Comparison of ENCODE assay signal across 17 cellular contexts in the genomic region with DNA sequence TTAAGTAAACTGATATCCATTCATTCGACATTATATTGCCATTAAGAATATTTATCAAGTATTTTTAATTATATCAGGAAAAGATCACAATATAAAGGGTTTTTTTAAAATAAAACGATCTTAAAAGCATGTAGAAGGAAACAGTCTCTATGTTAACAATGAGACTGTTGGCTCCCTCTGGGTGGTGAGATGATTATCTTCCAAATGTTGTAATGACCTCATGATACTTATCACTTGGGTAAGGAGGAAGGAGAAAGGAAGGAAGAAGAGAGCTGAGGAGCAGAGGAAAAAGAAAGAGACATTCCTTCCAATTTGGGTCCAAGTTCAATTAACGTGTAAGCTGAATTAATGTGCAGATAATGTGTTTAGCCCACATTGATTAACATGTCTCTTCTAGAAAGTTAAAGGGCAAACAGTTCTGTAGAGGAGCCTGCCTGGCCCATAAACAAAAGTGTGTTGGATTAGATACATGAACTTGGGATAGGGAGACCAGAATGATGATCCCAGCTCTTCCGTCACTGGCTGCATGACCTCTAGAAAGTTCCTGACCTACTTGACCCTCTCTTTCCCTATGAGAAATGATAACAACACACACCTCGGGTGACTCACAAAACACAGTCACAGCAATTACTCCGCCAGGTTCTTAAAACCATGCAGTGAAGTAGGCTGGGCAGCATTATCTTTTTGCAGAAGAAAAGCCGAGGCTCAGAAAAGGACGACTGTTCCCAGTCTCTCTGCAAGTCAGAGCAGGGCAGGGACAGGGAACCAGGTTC. TPM values are rescaled to one million over a fixed set of nuclear protein-coding genes. Genes with fewer than 3 reads are reported as not detected.
DNase-seq lines count a peak whose midpoint lies in the region; ATAC-seq, FAIRE-seq and TF ChIP-seq lines count a peak whose summit lies in the region.
"Had no signal": no experiment of that assay in that cellular context is flagged by ENCODE, and none has a peak within 500 bp of the region (broad histone marks: within the 10 kb centered on the region; RNA-seq: fewer than 3 reads in every experiment).

No MANE protein-coding gene starts in this region.

- H3K4me3 ChIP-seq in bronchial epithelial cell (ENCODE audit: low read depth, low read length) (no peak overlapping the region), gastroesophageal sphincter (no peak overlapping the region), spleen (no peak overlapping the region), dorsolateral prefrontal cortex (no peak overlapping the region)
- H3K4me3 ChIP-seq: HAP-1 had no signal

- H3K9me3 ChIP-seq in gastroesophageal sphincter (no peaks in the 10 kb centered on the region), spleen (no peaks in the 10 kb centered on the region)
- H3K9me3 ChIP-seq: HAP-1 had no signal

- H3K27me3 ChIP-seq in bronchial epithelial cell (ENCODE audit: control insufficient read depth, insufficient read depth, low read length) (no peaks in the 10 kb centered on the region), gastroesophageal sphincter (no peaks in the 10 kb centered on the region), spleen (replicated peaks in 1 of 7) (no peaks in the 10 kb centered on the region), dorsolateral prefrontal cortex (no peaks in the 10 kb centered on the region)

- TF ChIP-seq POLR2A in gastroesophageal sphincter (IDR thresholded peaks at IDR 0.05), result no peak
- no peak for TF ChIP-seq POLR2A in spleen (IDR thresholded peaks at IDR 0.05)

- FAIRE-seq in bronchial epithelial cell (lab: Jason Lieb, UNC), result peak; percentile 95
- FAIRE-seq: GM18507 had no signal

- H3K27ac ChIP-seq in gastroesophageal sphincter, result peak overlapping the region in 3 of 4 donors; percentile 43 to 59 (median 58)
- peak overlapping the region in 5 of 8 donors; percentile 4 to 69 (median 44) for H3K27ac ChIP-seq in spleen
- peak overlapping the region in 2 of 59 donors; percentile 25 to 60 for H3K27ac ChIP-seq in dorsolateral prefrontal cortex
- H3K27ac ChIP-seq: 22Rv1 had no signal

- DNase-seq in DMS 273 (lab: John Stamatoyannopoulos, UW; ENCODE audit: unreplicated experiment) (peak; percentile 9), DMS 273 treated with DMSO at 0.1 percent for 48 hours (lab: John Stamatoyannopoulos, UW) (no peak), bronchial epithelial cell (ENCODE audit: low read depth) (peak; percentile 25), spleen (no peak), sciatic nerve (ENCODE audit: low spot score) (no peak), GM03348 (ENCODE audit: low spot score) (no peak), dorsolateral prefrontal cortex (no peak)
- DNase-seq: DMS153, EL, NCI-H345, NCI-H526 treated with DMSO at 0.1 percent for 48 hours had no signal

- no peak for TF ChIP-seq CTCF in bronchial epithelial cell (IDR thresholded peaks at IDR 0.05; ENCODE audit: insufficient read depth, low read length, severe bottlenecking)
- no peak for TF ChIP-seq CTCF in gastroesophageal sphincter (IDR thresholded peaks at IDR 0.05)
- no peak for TF ChIP-seq CTCF in spleen (IDR thresholded peaks at IDR 0.05 in 8 of 11, conservative IDR thresholded peaks at IDR 0.05 in 3 of 11)
- no peak for TF ChIP-seq CTCF in dorsolateral prefrontal cortex (IDR thresholded peaks at IDR 0.05 in 54 of 56, conservative IDR thresholded peaks at IDR 0.05 in 2 of 56; ENCODE audit: low read depth in 1 of 56, partially characterized antibody in 56 of 56)

- no peak for TF ChIP-seq EP300 in gastroesophageal sphincter (IDR thresholded peaks at IDR 0.05)

- 44 to 57% methylated on average over 6 to 8 of the region's 8 CpGs for WGBS in gastroesophageal sphincter (ENCODE audit: low coverage in 1 of 2), 2 donors
- WGBS in spleen, 5 donors, result 61 to 72% (median 65%) methylated on average over 8 of the region's 8 CpGs

- no peak for ATAC-seq in gastroesophageal sphincter
- no peak for ATAC-seq in sciatic nerve

- intact Hi-C loops in spleen (cut with DNase I; ENCODE audit: low total_unique reads), result no loop called here
- intact Hi-C loops in sciatic nerve (cut with DNase I), result no loop called here
- intact Hi-C loops in dorsolateral prefrontal cortex (cut with DNase I), result loop anchor here in 1 of 2 donors (10.0 kb wide), 2 partner anchors 79 to 159 kb away; a partner anchor contains a TSS

- peaks cover 17% of the 10 kb centered on the region for H3K36me3 ChIP-seq in bronchial epithelial cell (ENCODE audit: control insufficient read depth, insufficient read depth, low read length)
- peaks cover 0 to 44% of the 10 kb centered on the region in 2 donors for H3K36me3 ChIP-seq in gastroesophageal sphincter
- peaks cover 0 to 96% (median 8%) of the 10 kb centered on the region in 6 donors for H3K36me3 ChIP-seq in spleen
- H3K36me3 ChIP-seq: HAP-1 had no signal

- H3K4me1 ChIP-seq in gastroesophageal sphincter, result peaks cover 0 to 30% (median 0%) of the 10 kb centered on the region in 3 donors
- peaks cover 0 to 89% (median 38%) of the 10 kb centered on the region in 6 donors for H3K4me1 ChIP-seq in spleen

RNA-seq across cellular contexts. Expression of a gene that starts 32.0 kb away (rescaled TPM):
- total RNA-seq in bronchial epithelial cell, result 0.13 and 0.26 TPM in 2 replicates
- under 1 TPM in 2 of 4 donors, not detected in 2; 0.31 to 0.59 TPM for total RNA-seq in gastroesophageal sphincter
- total RNA-seq in spleen, result 10 to 100 TPM in 1 of 7 donors, 1 to 10 TPM in 6; 1.8 to 11.6 (median 3.9) TPM
- polyA plus RNA-seq in spleen, result 1 to 10 TPM; 1.3 to 4.0 (median 1.6) TPM
- total RNA-seq in sciatic nerve, result not detected
- total RNA-seq in dorsolateral prefrontal cortex, result 1 to 10 TPM in 3 of 120 experiments, under 1 TPM in 9, not detected in 108; 0.35 to 1.1 (median 0.56) TPM

RNA-seq across cellular contexts. Expression of a gene that starts 41.3 kb away (rescaled TPM):
- total RNA-seq in bronchial epithelial cell, result under 0.01 TPM in 1 of 2 replicates, not detected in the other
- total RNA-seq in gastroesophageal sphincter, result not detected
- total RNA-seq in spleen, result under 1 TPM in 4 of 7 donors, not detected in 3; 0.17 to 0.34 (median 0.29) TPM
- under 1 TPM in 2 of 3 donors, not detected in 1; 0.10 to 0.24 TPM for polyA plus RNA-seq in spleen
- not detected for total RNA-seq in sciatic nerve
- total RNA-seq in dorsolateral prefrontal cortex, result 1 to 10 TPM in 1 of 120 experiments, under 1 TPM in 12, not detected in 107; 0.15 to 1.1 (median 0.31) TPM
- total RNA-seq: IMR-90, SK-MEL-5 had no signal
- polyA plus RNA-seq: IMR-90 had no signal

Comparison
In these comparisons a context has a peak if more than half of its experiments do, and no peak if none do; other contexts are left out.
1. DNase-seq: peak in DMS 273 (single experiment) and bronchial epithelial cell (single experiment); none in DMS 273 treated with DMSO at 0.1 percent for 48 hours (single experiment), spleen (single experiment), sciatic nerve (single experiment), GM03348 (single experiment) and dorsolateral prefrontal cortex (0 of 10).